12 cellular contexts compared by ENCODE assay signal in the genomic region with DNA sequence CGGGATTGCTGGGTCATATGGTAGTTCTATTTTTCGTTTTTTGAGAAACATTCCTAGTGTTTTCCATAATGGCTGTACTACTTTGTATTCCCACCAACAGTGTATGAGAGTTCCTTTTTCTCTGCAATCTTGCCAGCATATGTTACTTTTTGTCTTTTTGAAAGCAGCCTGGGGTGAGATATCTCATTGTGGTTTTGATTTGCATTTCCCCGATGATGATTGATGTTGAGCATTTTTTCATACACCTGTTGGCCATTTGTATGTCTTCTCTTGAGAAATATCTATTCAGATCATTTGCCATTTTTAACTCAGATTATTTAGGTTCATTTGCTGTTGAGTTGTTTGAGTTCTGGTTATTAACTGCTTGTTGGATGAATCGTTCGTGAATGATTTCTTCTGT. TPM values are rescaled to one million over a fixed set of nuclear protein-coding genes. Genes with fewer than 3 reads are reported as not detected.
"Had no signal": no experiment of that assay in that cellular context is flagged by ENCODE, and none has a peak within 500 bp of the region (broad histone marks: within the 10 kb centered on the region; RNA-seq: fewer than 3 reads in every experiment).

No MANE protein-coding gene starts in this region.

- ATAC-seq: body of pancreas; left ventricle myocardium superior; stimulated activated naive CD8-positive, alpha-beta T cell treated with anti-CD3 and anti-CD28 coated beads, Interleukin-15, Interleukin-2, amounts not matched to agents 100 U/mL and 50 U/mL, for 24 hours had no signal

- H3K9me3 ChIP-seq: body of pancreas had no signal

- H3K36me3 ChIP-seq: neural progenitor cell had no signal

- H3K27me3 ChIP-seq: body of pancreas, neural progenitor cell had no signal

- H3K4me3 ChIP-seq: body of pancreas, neural progenitor cell had no signal

- H2AFZ ChIP-seq: neural progenitor cell, parathyroid adenoma had no signal

- H3K4me1 ChIP-seq: body of pancreas, neural progenitor cell had no signal

- H3K9ac ChIP-seq: neural progenitor cell, parathyroid adenoma had no signal

- DNase-seq: activated naive CD4-positive, alpha-beta T cell treated with anti-CD3 and anti-CD28 coated beads, Interleukin-2, amount 50 U/mL, for 16 hours; amniotic stem cell; body of pancreas; left ventricle myocardium superior; stimulated activated CD4-positive, alpha-beta T cell treated with anti-CD3 and anti-CD28 coated beads, Interleukin-4, amount 100 ng/mL, for 1 hour; stimulated activated CD8-positive, alpha-beta memory T cell treated with anti-CD3 and anti-CD28 coated beads, Interleukin-4, amount 100 ng/mL, for 48 hours; stimulated activated naive CD8-positive, alpha-beta T cell treated with anti-CD3 and anti-CD28 coated beads, Interleukin-15, Interleukin-2, amounts not matched to agents 100 U/mL and 50 U/mL, for 24 hours had no signal

- H3K79me2 ChIP-seq: parathyroid adenoma had no signal

- H3K27ac ChIP-seq: body of pancreas, neural progenitor cell, parathyroid adenoma had no signal

- H3K4me2 ChIP-seq: neural progenitor cell had no signal

RNA-seq across cellular contexts. Expression of gene ATP12A, which starts 18.5 kb away (rescaled TPM):
- total RNA-seq: epithelial cell of proximal tubule, left ventricle myocardium superior, mesenteric fat pad, renal cortical epithelial cell had no signal
